Comparison of ENCODE assay signal across 9 cellular contexts in the genomic region with DNA sequence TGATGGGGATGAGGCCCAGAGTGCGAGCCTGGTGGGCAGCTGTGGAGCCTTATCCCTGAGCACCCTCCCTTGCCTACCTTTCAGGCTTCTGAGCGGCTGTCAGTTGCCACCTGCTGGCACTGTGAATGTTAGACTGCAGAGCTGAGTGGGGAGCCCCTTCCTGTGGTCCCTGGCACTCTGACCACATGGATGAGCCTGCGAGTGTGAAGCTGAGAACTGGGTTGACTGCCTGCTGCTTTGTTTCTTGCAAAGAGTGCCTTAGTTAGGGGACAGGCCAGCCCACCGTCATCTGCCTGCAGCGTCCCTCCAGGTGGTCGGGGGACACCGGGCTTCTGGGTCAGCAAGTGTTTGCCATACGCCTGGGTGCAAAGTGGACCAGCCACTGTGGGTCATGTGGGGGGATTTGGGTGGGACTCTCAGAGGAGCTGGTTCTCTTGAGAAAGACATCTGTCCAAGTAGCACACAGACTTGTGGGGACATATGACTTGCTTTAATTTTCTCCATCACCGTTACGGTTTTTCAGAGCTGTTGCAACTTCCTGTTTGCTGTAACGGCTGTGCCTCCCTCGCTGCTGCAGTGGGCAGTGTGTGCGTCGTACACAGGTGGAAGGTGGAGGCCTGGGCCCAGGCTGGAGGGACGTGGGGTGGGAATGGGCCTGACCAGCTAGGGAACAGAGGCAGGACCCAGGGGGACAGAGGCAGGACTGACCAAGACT. TPM values are rescaled to one million over a fixed set of nuclear protein-coding genes. Genes with fewer than 3 reads are reported as not detected.
A peak's percentile ranks its signal among the peaks of the same experiment; 100 is the strongest.
DNase-seq lines count a peak whose midpoint lies in the region; ATAC-seq and TF ChIP-seq lines count a peak whose summit lies in the region.
"Had no signal": no experiment of that assay in that cellular context is flagged by ENCODE, and none has a peak within 500 bp of the region (broad histone marks: within the 10 kb centered on the region; RNA-seq: fewer than 3 reads in every experiment).

No MANE protein-coding gene starts in this region.

- no peaks in the 10 kb centered on the region for H3K27me3 Mint-ChIP-seq in CD8-positive, alpha-beta T cell (ENCODE audit: low read depth)
- H3K27me3 Mint-ChIP-seq in activated B cell treated with CpG ODN at 0.5 μM for 24 hours, result no peaks in the 10 kb centered on the region

- peak overlapping the region; percentile 90 for H3K27ac Mint-ChIP-seq in CD8-positive, alpha-beta T cell
- H3K27ac Mint-ChIP-seq in activated B cell treated with CpG ODN at 0.5 μM for 24 hours, result peak overlapping the region; percentile 91

- POLR2A ChIA-PET in CD8-positive, alpha-beta T cell (lab: Charles Lee), result interaction anchor here (0.9 to 1.8 kb wide), 3 partner anchors 9 to 17 kb away, joined by 3 to 13 read pairs (median 3); no protein-coding TSS in a partner anchor
- POLR2A ChIA-PET in activated B cell treated with CpG ODN at 0.5 μM for 24 hours (lab: Charles Lee) (interaction anchor here (0.9 to 3.7 kb wide), 8 partner anchors 9 to 43 kb away, joined by 3 to 37 read pairs (median 7); no protein-coding TSS in a partner anchor), PC-3 (lab: Charles Lee; ENCODE audit: unreplicated experiment) (interaction anchor here (0.6 kb wide), 1 partner anchor 191 kb away, joined by 3 read pairs; no protein-coding TSS in a partner anchor)

- intact Hi-C loops in CD8-positive, alpha-beta T cell (cut with DNase I, micrococcal nuclease), result loop anchor here in 1 of 2 experiments (1.0 to 2.0 kb wide), 2 partner anchors 87 to 92 kb away; no protein-coding TSS in a partner anchor
- intact Hi-C loops in activated B cell treated with CpG ODN at 0.5 μM for 24 hours (cut with micrococcal nuclease), result loop anchor here (1.0 kb wide), 3 partner anchors 14 to 93 kb away; partner anchors contain the start of gene INPP5A
- intact Hi-C loops in PC-3 (cut with micrococcal nuclease), result no loop called here

- H3K4me3 ChIP-seq in CD8-positive, alpha-beta T cell (ENCODE audit: low read depth, low read length), result peak overlapping the region; percentile 21
- no peak overlapping the region for H3K4me3 ChIP-seq in upper lobe of left lung
- no peak overlapping the region for H3K4me3 ChIP-seq in PC-3 (ENCODE audit: low read length)
- H3K4me3 ChIP-seq: adrenal gland had no signal

- no peaks in the 10 kb centered on the region for H3K9me3 ChIP-seq in CD8-positive, alpha-beta T cell (ENCODE audit: low read length)
- no peaks in the 10 kb centered on the region for H3K9me3 ChIP-seq in upper lobe of left lung
- no peaks in the 10 kb centered on the region for H3K9me3 ChIP-seq in PC-3 (ENCODE audit: low read length)
- H3K9me3 ChIP-seq: adrenal gland had no signal

- no peak overlapping the region for H2AFZ ChIP-seq in PC-3 (ENCODE audit: low read length)

- H3K36me3 Mint-ChIP-seq in CD8-positive, alpha-beta T cell, result peaks cover 2% of the 10 kb centered on the region
- H3K36me3 Mint-ChIP-seq in activated B cell treated with CpG ODN at 0.5 μM for 24 hours (ENCODE audit: low read depth), result no peaks in the 10 kb centered on the region

- H3K4me3 Mint-ChIP-seq in CD8-positive, alpha-beta T cell, result peak overlapping the region; percentile 74
- peak overlapping the region; percentile 72 for H3K4me3 Mint-ChIP-seq in activated B cell treated with CpG ODN at 0.5 μM for 24 hours

- H3K4me2 ChIP-seq in PC-3 (ENCODE audit: low read length), result no peak overlapping the region

- TF ChIP-seq EP300 in upper lobe of left lung (IDR thresholded peaks at IDR 0.05), result no peak

- DNase-seq in CD8-positive, alpha-beta T cell, result peak in 2 of 7 experiments; percentile 33 to 70
- DNase-seq in activated B cell treated with CpG ODN at 0.5 μM for 24 hours (no peak), upper lobe of left lung (peak; percentile 45 to 55), NCI-H524 treated with DMSO at 0.1 percent for 48 hours (lab: John Stamatoyannopoulos, UW) (no peak), EL (no peak), PC-3 (no peak)

- H3K79me2 ChIP-seq in PC-3 (ENCODE audit: low read length), result peaks cover 61% of the 10 kb centered on the region

- ATAC-seq in CD8-positive, alpha-beta T cell, result peak; percentile 48
- ATAC-seq in GM19043 (IDR thresholded peaks at IDR 0.05; ENCODE audit: low read depth, unreplicated experiment) (peak; percentile 44), HG03139 (IDR thresholded peaks at IDR 0.05; ENCODE audit: unreplicated experiment) (peak; percentile 48), activated B cell treated with CpG ODN at 0.5 μM for 24 hours (ENCODE audit: low read depth) (peak; percentile 32), upper lobe of left lung (ENCODE audit: low FRiP score in 2 of 2) (peak in 1 of 2 donors; percentile 44), PC-3 (no peak)

- no TSS peak for BruUV-seq in PC-3 (replicated peaks; lab: Mats Ljungman, UMichigan)

- peak; percentile 31 for TF ChIP-seq CTCF in CD8-positive, alpha-beta T cell (IDR thresholded peaks at IDR 0.05)
- TF ChIP-seq CTCF in activated B cell treated with CpG ODN at 0.5 μM for 24 hours (IDR thresholded peaks at IDR 0.05) (no peak), upper lobe of left lung (IDR thresholded peaks at IDR 0.05) (no peak), PC-3 (conservative IDR thresholded peaks at IDR 0.05; ENCODE audit: low read depth, low read length) (no peak)

- no peaks in the 10 kb centered on the region for H3K9me2 ChIP-seq in PC-3 (replicated peaks; ENCODE audit: low read length)

- H3K36me3 ChIP-seq in CD8-positive, alpha-beta T cell (ENCODE audit: insufficient read depth, low read length), result no peaks in the 10 kb centered on the region
- H3K36me3 ChIP-seq in upper lobe of left lung (no peaks in the 10 kb centered on the region), PC-3 (ENCODE audit: low read depth, low read length) (no peaks in the 10 kb centered on the region)
- H3K36me3 ChIP-seq: adrenal gland had no signal

- peaks cover 40% of the 10 kb centered on the region for H3K4me1 Mint-ChIP-seq in CD8-positive, alpha-beta T cell (ENCODE audit: low read depth)
- H3K4me1 Mint-ChIP-seq in activated B cell treated with CpG ODN at 0.5 μM for 24 hours, result peaks cover 55% of the 10 kb centered on the region

- TF ChIP-seq POLR2A in upper lobe of left lung (IDR thresholded peaks at IDR 0.05), result no peak

- H4K20me1 ChIP-seq in PC-3 (ENCODE audit: low read length), result no peaks in the 10 kb centered on the region; the same call in 1 of the 2 replicates

- H3K27me3 ChIP-seq in CD8-positive, alpha-beta T cell (ENCODE audit: insufficient read depth, low read length), result no peaks in the 10 kb centered on the region
- no peaks in the 10 kb centered on the region for H3K27me3 ChIP-seq in upper lobe of left lung
- no peaks in the 10 kb centered on the region for H3K27me3 ChIP-seq in PC-3 (ENCODE audit: low read length)
- H3K27me3 ChIP-seq: adrenal gland had no signal

- H3K27ac ChIP-seq in CD8-positive, alpha-beta T cell (ENCODE audit: low read depth, low read length), result no peak overlapping the region
- peak overlapping the region; percentile 60 to 83 (median 74) for H3K27ac ChIP-seq in upper lobe of left lung
- H3K27ac ChIP-seq in PC-3 (ENCODE audit: low read length), result no peak overlapping the region
- H3K27ac ChIP-seq: adrenal gland had no signal

- H3K9me3 Mint-ChIP-seq in CD8-positive, alpha-beta T cell, result no peaks in the 10 kb centered on the region
- H3K9me3 Mint-ChIP-seq in activated B cell treated with CpG ODN at 0.5 μM for 24 hours, result no peaks in the 10 kb centered on the region

- 38 to 67% methylated on average over 7 to 15 of the region's 15 CpGs for WGBS in upper lobe of left lung, 2 donors

- CTCF ChIA-PET in CD8-positive, alpha-beta T cell (lab: Charles Lee), result interaction anchor here (0.7 to 3.4 kb wide), 8 partner anchors 11 to 94 kb away, joined by 3 to 20 read pairs (median 5); no protein-coding TSS in a partner anchor
- CTCF ChIA-PET in activated B cell treated with CpG ODN at 0.5 μM for 24 hours (lab: Charles Lee), result interaction anchor here (0.8 to 3.1 kb wide), 10 partner anchors 9 to 92 kb away, joined by 3 to 18 read pairs (median 4); no protein-coding TSS in a partner anchor
- CTCF ChIA-PET in PC-3 (lab: Charles Lee), result no interaction called here

- H3K4me1 ChIP-seq in CD8-positive, alpha-beta T cell (ENCODE audit: insufficient read depth, low read length), result peaks cover 49% of the 10 kb centered on the region
- H3K4me1 ChIP-seq in upper lobe of left lung (peaks cover 38 to 63% (median 50%) of the 10 kb centered on the region in 4 donors), PC-3 (ENCODE audit: insufficient read depth, low read length) (no peaks in the 10 kb centered on the region)

- no peaks in the 10 kb centered on the region for H3F3A ChIP-seq in PC-3 (ENCODE audit: low read length, unreplicated experiment)

- no peak overlapping the region for H3K9ac ChIP-seq in PC-3 (ENCODE audit: low read length)

RNA-seq across cellular contexts. Expression of gene INPP5A, which starts 13.7 kb away (rescaled TPM):
- 10 to 100 TPM; 16.9 to 19.4 TPM for total RNA-seq in CD8-positive, alpha-beta T cell
- 20.5 and 24.9 TPM in 2 replicates for total RNA-seq in activated B cell treated with CpG ODN at 0.5 μM for 24 hours
- total RNA-seq in upper lobe of left lung, result 10 to 100 TPM; 28.6 to 81.7 (median 44.8) TPM
- 22.6 and 27.8 TPM in 2 replicates for total RNA-seq in PC-3 (2014; rRNA removed)

Comparison
In these comparisons a context has a peak if more than half of its experiments do, and no peak if none do; other contexts are left out.
1. DNase-seq: peak in upper lobe of left lung (2 of 2); none in activated B cell treated with CpG ODN at 0.5 μM for 24 hours (single experiment), NCI-H524 treated with DMSO at 0.1 percent for 48 hours (single experiment), EL (single experiment) and PC-3 (single experiment).
2. H3K27ac ChIP-seq: peak in upper lobe of left lung (4 of 4); none in CD8-positive, alpha-beta T cell (single experiment) and PC-3 (single experiment).